In genomic region chr1:32817815-32818786, GRCh38 we compare ENCODE assay signal across 1 cellular context.
TF ChIP-seq lines count a peak whose summit lies in the region.

No MANE protein-coding gene starts in this region.

TF ChIP-seq in HepG2, 621 proteins besides CTCF, POLR2A, EP300 and RAD21 (continued from another document and continues in another):
- TF ChIP-seq DDIT3 (CRISPR knock-in tag; IDR thresholded peaks at IDR 0.05) (no peak), ZNF558 (CRISPR knock-in tag; IDR thresholded peaks at IDR 0.05; ENCODE audit: borderline replicate concordance) (no peak), ELF3 (CRISPR knock-in tag; IDR thresholded peaks at IDR 0.05) (no peak), DMAP1 (CRISPR knock-in tag; IDR thresholded peaks at IDR 0.05) (peak; percentile 16; the same call in 1 of the 2 replicates), JDP2 (CRISPR knock-in tag; IDR thresholded peaks at IDR 0.05; ENCODE audit: borderline replicate concordance) (no peak), ZNF543 (CRISPR knock-in tag; IDR thresholded peaks at IDR 0.05) (peak; percentile 69; the same call in 1 of the 2 replicates), ZNF768 (CRISPR knock-in tag; IDR thresholded peaks at IDR 0.05) (peak; percentile 65; the same call in 1 of the 2 replicates), ZBTB2 (CRISPR knock-in tag; IDR thresholded peaks at IDR 0.05; ENCODE audit: low read depth) (0 out of 2 replicates have a peak, but pooled peaks have one; percentile 69), KDM2A (CRISPR knock-in tag; IDR thresholded peaks at IDR 0.05; ENCODE audit: borderline replicate concordance, low read depth) (peak; percentile 71; the same call in 1 of the 2 replicates), ZNF883 (CRISPR knock-in tag; IDR thresholded peaks at IDR 0.05; ENCODE audit: not compliant biosample characterization) (peak; percentile 27), ZBTB7A (CRISPR knock-in tag; IDR thresholded peaks at IDR 0.05) (peak; percentile 29; the same call in 1 of the 2 replicates), HNF1B (CRISPR knock-in tag; IDR thresholded peaks at IDR 0.05) (peak; percentile 40; the same call in 1 of the 2 replicates), ZFP37 (CRISPR knock-in tag; IDR thresholded peaks at IDR 0.05; ENCODE audit: borderline replicate concordance) (0 out of 2 replicates have a peak, but pooled peaks have one; percentile 20), ZNF337 (CRISPR knock-in tag; IDR thresholded peaks at IDR 0.05; ENCODE audit: borderline replicate concordance, low read depth) (no peak), MAFF (IDR thresholded peaks at IDR 0.05; ENCODE audit: low read depth, low read length) (no peak), HNRNPL (IDR thresholded peaks at IDR 0.05; ENCODE audit: low read depth, low read length) (no peak), ZNF292 (CRISPR knock-in tag; IDR thresholded peaks at IDR 0.05; ENCODE audit: borderline replicate concordance, low read depth) (0 out of 2 replicates have a peak, but pooled peaks have one; percentile 18), ZFP91 (CRISPR knock-in tag; IDR thresholded peaks at IDR 0.05; ENCODE audit: borderline replicate concordance) (no peak), HMGA1 (CRISPR knock-in tag; conservative IDR thresholded peaks at IDR 0.05) (no peak), ZBTB3 (CRISPR knock-in tag; IDR thresholded peaks at IDR 0.05; ENCODE audit: borderline replicate concordance, low read depth) (0 out of 2 replicates have a peak, but pooled peaks have one; percentile 13), ZNF230 (CRISPR knock-in tag; IDR thresholded peaks at IDR 0.05) (no peak; the same call in 1 of the 2 replicates), FOSL1 (CRISPR knock-in tag; IDR thresholded peaks at IDR 0.05; ENCODE audit: borderline replicate concordance) (no peak), ZNF614 (CRISPR knock-in tag; IDR thresholded peaks at IDR 0.05; ENCODE audit: borderline replicate concordance) (no peak), PRMT3 (CRISPR knock-in tag; IDR thresholded peaks at IDR 0.05; ENCODE audit: borderline replicate concordance, low read depth) (no peak), ZZZ3 (CRISPR knock-in tag; IDR thresholded peaks at IDR 0.05; ENCODE audit: borderline replicate concordance) (no peak; the same call in 1 of the 2 replicates), ZNF709 (CRISPR knock-in tag; IDR thresholded peaks at IDR 0.05) (peak; percentile 1; the same call in 1 of the 2 replicates), RFX1 (IDR thresholded peaks at IDR 0.05) (no peak), RXRB (CRISPR knock-in tag; IDR thresholded peaks at IDR 0.05; ENCODE audit: borderline replicate concordance) (peak; percentile 8; the same call in 1 of the 2 replicates), ZSCAN21 (CRISPR knock-in tag; IDR thresholded peaks at IDR 0.05; ENCODE audit: borderline replicate concordance) (0 out of 2 replicates have a peak, but pooled peaks have one; percentile 17), ZNF326 (CRISPR knock-in tag; IDR thresholded peaks at IDR 0.05; ENCODE audit: borderline replicate concordance) (no peak), KLF15 (CRISPR knock-in tag; IDR thresholded peaks at IDR 0.05; ENCODE audit: borderline replicate concordance) (0 out of 2 replicates have a peak, but pooled peaks have one; percentile 19), IKZF1 (IDR thresholded peaks at IDR 0.05) (no peak), ZNF354B (CRISPR knock-in tag; IDR thresholded peaks at IDR 0.05) (no peak), NFKB2 (CRISPR knock-in tag; IDR thresholded peaks at IDR 0.05; ENCODE audit: borderline replicate concordance) (peak; percentile 29; the same call in 1 of the 2 replicates)
- TF ChIP-seq, protein P1, sequence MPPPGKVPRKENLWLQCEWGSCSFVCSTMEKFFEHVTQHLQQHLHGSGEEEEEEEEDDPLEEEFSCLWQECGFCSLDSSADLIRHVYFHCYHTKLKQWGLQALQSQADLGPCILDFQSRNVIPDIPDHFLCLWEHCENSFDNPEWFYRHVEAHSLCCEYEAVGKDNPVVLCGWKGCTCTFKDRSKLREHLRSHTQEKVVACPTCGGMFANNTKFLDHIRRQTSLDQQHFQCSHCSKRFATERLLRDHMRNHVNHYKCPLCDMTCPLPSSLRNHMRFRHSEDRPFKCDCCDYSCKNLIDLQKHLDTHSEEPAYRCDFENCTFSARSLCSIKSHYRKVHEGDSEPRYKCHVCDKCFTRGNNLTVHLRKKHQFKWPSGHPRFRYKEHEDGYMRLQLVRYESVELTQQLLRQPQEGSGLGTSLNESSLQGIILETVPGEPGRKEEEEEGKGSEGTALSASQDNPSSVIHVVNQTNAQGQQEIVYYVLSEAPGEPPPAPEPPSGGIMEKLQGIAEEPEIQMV (CRISPR knock-in tag; IDR thresholded peaks at IDR 0.05; ENCODE audit: low read depth) = no peak
- TF ChIP-seq, protein P2, sequence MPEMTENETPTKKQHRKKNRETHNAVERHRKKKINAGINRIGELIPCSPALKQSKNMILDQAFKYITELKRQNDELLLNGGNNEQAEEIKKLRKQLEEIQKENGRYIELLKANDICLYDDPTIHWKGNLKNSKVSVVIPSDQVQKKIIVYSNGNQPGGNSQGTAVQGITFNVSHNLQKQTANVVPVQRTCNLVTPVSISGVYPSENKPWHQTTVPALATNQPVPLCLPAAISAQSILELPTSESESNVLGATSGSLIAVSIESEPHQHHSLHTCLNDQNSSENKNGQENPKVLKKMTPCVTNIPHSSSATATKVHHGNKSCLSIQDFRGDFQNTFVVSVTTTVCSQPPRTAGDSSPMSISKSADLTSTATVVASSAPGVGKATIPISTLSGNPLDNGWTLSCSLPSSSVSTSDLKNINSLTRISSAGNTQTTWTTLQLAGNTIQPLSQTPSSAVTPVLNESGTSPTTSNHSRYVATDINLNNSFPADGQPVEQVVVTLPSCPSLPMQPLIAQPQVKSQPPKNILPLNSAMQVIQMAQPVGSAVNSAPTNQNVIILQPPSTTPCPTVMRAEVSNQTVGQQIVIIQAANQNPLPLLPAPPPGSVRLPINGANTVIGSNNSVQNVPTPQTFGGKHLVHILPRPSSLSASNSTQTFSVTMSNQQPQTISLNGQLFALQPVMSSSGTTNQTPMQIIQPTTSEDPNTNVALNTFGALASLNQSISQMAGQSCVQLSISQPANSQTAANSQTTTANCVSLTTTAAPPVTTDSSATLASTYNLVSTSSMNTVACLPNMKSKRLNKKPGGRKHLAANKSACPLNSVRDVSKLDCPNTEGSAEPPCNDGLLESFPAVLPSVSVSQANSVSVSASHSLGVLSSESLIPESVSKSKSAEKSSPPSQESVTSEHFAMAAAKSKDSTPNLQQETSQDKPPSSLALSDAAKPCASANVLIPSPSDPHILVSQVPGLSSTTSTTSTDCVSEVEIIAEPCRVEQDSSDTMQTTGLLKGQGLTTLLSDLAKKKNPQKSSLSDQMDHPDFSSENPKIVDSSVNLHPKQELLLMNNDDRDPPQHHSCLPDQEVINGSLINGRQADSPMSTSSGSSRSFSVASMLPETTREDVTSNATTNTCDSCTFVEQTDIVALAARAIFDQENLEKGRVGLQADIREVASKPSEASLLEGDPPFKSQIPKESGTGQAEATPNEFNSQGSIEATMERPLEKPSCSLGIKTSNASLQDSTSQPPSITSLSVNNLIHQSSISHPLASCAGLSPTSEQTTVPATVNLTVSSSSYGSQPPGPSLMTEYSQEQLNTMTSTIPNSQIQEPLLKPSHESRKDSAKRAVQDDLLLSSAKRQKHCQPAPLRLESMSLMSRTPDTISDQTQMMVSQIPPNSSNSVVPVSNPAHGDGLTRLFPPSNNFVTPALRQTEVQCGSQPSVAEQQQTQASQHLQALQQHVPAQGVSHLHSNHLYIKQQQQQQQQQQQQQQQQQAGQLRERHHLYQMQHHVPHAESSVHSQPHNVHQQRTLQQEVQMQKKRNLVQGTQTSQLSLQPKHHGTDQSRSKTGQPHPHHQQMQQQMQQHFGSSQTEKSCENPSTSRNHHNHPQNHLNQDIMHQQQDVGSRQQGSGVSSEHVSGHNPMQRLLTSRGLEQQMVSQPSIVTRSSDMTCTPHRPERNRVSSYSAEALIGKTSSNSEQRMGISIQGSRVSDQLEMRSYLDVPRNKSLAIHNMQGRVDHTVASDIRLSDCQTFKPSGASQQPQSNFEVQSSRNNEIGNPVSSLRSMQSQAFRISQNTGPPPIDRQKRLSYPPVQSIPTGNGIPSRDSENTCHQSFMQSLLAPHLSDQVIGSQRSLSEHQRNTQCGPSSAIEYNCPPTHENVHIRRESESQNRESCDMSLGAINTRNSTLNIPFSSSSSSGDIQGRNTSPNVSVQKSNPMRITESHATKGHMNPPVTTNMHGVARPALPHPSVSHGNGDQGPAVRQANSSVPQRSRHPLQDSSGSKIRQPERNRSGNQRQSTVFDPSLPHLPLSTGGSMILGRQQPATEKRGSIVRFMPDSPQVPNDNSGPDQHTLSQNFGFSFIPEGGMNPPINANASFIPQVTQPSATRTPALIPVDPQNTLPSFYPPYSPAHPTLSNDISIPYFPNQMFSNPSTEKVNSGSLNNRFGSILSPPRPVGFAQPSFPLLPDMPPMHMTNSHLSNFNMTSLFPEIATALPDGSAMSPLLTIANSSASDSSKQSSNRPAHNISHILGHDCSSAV (CRISPR knock-in tag; IDR thresholded peaks at IDR 0.05; ENCODE audit: borderline replicate concordance) = no peak
- TF ChIP-seq, protein P3, sequence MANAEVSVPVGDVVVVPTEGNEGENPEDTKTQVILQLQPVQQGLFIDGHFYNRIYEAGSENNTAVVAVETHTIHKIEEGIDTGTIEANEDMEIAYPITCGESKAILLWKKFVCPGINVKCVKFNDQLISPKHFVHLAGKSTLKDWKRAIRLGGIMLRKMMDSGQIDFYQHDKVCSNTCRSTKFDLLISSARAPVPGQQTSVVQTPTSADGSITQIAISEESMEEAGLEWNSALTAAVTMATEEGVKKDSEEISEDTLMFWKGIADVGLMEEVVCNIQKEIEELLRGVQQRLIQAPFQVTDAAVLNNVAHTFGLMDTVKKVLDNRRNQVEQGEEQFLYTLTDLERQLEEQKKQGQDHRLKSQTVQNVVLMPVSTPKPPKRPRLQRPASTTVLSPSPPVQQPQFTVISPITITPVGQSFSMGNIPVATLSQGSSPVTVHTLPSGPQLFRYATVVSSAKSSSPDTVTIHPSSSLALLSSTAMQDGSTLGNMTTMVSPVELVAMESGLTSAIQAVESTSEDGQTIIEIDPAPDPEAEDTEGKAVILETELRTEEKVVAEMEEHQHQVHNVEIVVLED (CRISPR knock-in tag; IDR thresholded peaks at IDR 0.05; ENCODE audit: borderline replicate concordance) = no peak; the same call in 1 of the 2 replicates
- TF ChIP-seq, protein P4, sequence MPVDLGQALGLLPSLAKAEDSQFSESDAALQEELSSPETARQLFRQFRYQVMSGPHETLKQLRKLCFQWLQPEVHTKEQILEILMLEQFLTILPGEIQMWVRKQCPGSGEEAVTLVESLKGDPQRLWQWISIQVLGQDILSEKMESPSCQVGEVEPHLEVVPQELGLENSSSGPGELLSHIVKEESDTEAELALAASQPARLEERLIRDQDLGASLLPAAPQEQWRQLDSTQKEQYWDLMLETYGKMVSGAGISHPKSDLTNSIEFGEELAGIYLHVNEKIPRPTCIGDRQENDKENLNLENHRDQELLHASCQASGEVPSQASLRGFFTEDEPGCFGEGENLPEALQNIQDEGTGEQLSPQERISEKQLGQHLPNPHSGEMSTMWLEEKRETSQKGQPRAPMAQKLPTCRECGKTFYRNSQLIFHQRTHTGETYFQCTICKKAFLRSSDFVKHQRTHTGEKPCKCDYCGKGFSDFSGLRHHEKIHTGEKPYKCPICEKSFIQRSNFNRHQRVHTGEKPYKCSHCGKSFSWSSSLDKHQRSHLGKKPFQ (CRISPR knock-in tag; IDR thresholded peaks at IDR 0.05; ENCODE audit: insufficient replicate concordance) = no peak
- TF ChIP-seq, protein P5, sequence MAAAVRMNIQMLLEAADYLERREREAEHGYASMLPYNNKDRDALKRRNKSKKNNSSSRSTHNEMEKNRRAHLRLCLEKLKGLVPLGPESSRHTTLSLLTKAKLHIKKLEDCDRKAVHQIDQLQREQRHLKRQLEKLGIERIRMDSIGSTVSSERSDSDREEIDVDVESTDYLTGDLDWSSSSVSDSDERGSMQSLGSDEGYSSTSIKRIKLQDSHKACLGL (CRISPR knock-in tag; IDR thresholded peaks at IDR 0.05) = no peak
- TF ChIP-seq, protein P6, sequence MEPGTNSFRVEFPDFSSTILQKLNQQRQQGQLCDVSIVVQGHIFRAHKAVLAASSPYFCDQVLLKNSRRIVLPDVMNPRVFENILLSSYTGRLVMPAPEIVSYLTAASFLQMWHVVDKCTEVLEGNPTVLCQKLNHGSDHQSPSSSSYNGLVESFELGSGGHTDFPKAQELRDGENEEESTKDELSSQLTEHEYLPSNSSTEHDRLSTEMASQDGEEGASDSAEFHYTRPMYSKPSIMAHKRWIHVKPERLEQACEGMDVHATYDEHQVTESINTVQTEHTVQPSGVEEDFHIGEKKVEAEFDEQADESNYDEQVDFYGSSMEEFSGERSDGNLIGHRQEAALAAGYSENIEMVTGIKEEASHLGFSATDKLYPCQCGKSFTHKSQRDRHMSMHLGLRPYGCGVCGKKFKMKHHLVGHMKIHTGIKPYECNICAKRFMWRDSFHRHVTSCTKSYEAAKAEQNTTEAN (CRISPR knock-in tag; conservative IDR thresholded peaks at IDR 0.05) = 0 out of 2 replicates have a peak, but pooled peaks have one; percentile 15
